Comparison of ENCODE assay signal across 24 cellular contexts in the genomic region with DNA sequence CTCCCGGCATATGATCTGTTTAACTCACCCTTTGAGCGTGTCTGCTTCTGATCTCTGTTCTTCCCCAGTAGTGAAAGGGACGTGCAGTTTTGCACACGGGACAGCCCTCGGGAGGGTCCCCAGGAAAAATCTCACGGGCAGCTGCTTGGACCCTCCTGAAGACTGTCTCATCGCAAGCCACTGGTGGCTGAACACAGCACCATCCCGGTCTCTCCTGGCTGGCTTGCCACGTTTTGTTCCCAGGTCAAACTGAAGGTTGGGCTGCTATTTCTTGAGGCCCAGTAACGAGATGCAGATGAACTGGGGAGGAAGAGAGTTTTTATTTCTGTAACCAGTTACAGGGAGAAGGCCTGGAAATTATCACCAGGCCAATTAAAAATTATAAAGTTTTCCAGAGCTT. TPM values are rescaled to one million over a fixed set of nuclear protein-coding genes. Genes with fewer than 3 reads are reported as not detected.
"Had no signal": no experiment of that assay in that cellular context is flagged by ENCODE, and none has a peak within 500 bp of the region (broad histone marks: within the 10 kb centered on the region; RNA-seq: fewer than 3 reads in every experiment).

No MANE protein-coding gene starts in this region.

- H3K4me3 Mint-ChIP-seq: activated CD4-positive, alpha-beta memory T cell treated with anti-CD3 and anti-CD28 coated beads, Interleukin-2, amount 10 ng/mL, durations not matched to agents 7 days and 5 days; activated naive CD8-positive, alpha-beta T cell treated with anti-CD3 and anti-CD28 coated beads for 36 hours; activated T-helper 1 cell treated with anti-CD3 and anti-CD28 coated beads, Interleukin-12 subunit alpha, Interleukin-12 subunit beta, Interleukin-2, Interleukin-4 antibody, amounts not matched to agents 30 ng/mL and 10 ng/mL and 1 ng/mL, durations not matched to agents 14 hours and 24 hours and 36 hours; effector memory CD8-positive, alpha-beta T cell; naive thymus-derived CD8-positive, alpha-beta T cell had no signal

- H3K9me3 Mint-ChIP-seq: activated CD4-positive, alpha-beta memory T cell treated with anti-CD3 and anti-CD28 coated beads, Interleukin-2, amount 10 ng/mL, durations not matched to agents 7 days and 5 days; activated naive CD8-positive, alpha-beta T cell treated with anti-CD3 and anti-CD28 coated beads for 36 hours; activated T-helper 1 cell treated with anti-CD3 and anti-CD28 coated beads, Interleukin-12 subunit alpha, Interleukin-12 subunit beta, Interleukin-2, Interleukin-4 antibody, amounts not matched to agents 30 ng/mL and 10 ng/mL and 1 ng/mL, durations not matched to agents 14 hours and 24 hours and 36 hours; effector memory CD8-positive, alpha-beta T cell; naive thymus-derived CD8-positive, alpha-beta T cell had no signal

- H3K27ac ChIP-seq: body of pancreas, gastrocnemius medialis, skin epidermis, suprapubic skin, upper lobe of right lung, VCaP had no signal

- H3K9me3 ChIP-seq: body of pancreas, gastrocnemius medialis, heart right ventricle, suprapubic skin, upper lobe of right lung had no signal

- H3K36me3 Mint-ChIP-seq: activated naive CD8-positive, alpha-beta T cell treated with anti-CD3 and anti-CD28 coated beads for 36 hours; naive thymus-derived CD8-positive, alpha-beta T cell had no signal

- H3K4me1 Mint-ChIP-seq: activated CD4-positive, alpha-beta memory T cell treated with anti-CD3 and anti-CD28 coated beads, Interleukin-2, amount 10 ng/mL, durations not matched to agents 7 days and 5 days; activated naive CD8-positive, alpha-beta T cell treated with anti-CD3 and anti-CD28 coated beads for 36 hours; naive thymus-derived CD8-positive, alpha-beta T cell had no signal

- ATAC-seq: body of pancreas; effector memory CD8-positive, alpha-beta T cell; gastrocnemius medialis; heart right ventricle; left cardiac atrium; naive thymus-derived CD8-positive, alpha-beta T cell; SK-N-SH treated with all-trans-retinoic acid at 6 μM for 48 hours; stimulated activated naive CD8-positive, alpha-beta T cell treated with anti-CD3 and anti-CD28 coated beads, Interleukin-15, Interleukin-2, amounts not matched to agents 100 U/mL and 50 U/mL, for 24 hours; upper lobe of right lung had no signal

- DNase-seq: activated CD4-positive, alpha-beta memory T cell treated with anti-CD3 and anti-CD28 coated beads, Interleukin-2, amount 10 ng/mL, durations not matched to agents 7 days and 5 days; activated naive CD8-positive, alpha-beta T cell treated with anti-CD3 and anti-CD28 coated beads for 36 hours; amygdala; body of pancreas; cerebellar nuclear complex; dermis blood vessel endothelial cell; effector memory CD8-positive, alpha-beta T cell; gastrocnemius medialis; heart right ventricle; left cardiac atrium; naive thymus-derived CD8-positive, alpha-beta T cell; retina; stimulated activated CD4-positive, alpha-beta T cell treated with anti-CD3 and anti-CD28 coated beads, Interleukin-4, amount 100 ng/mL, for 4 hours; stimulated activated CD8-positive, alpha-beta memory T cell treated with anti-CD3 and anti-CD28 coated beads, Interleukin-4, amount 100 ng/mL, for 48 hours; stimulated activated naive CD8-positive, alpha-beta T cell treated with anti-CD3 and anti-CD28 coated beads, Interleukin-15, Interleukin-2, amounts not matched to agents 100 U/mL and 50 U/mL, for 24 hours; upper lobe of right lung had no signal

- H3K27me3 ChIP-seq: body of pancreas, gastrocnemius medialis, heart right ventricle, suprapubic skin, upper lobe of right lung had no signal

- H3K27ac Mint-ChIP-seq: activated CD4-positive, alpha-beta memory T cell treated with anti-CD3 and anti-CD28 coated beads, Interleukin-2, amount 10 ng/mL, durations not matched to agents 7 days and 5 days; activated naive CD8-positive, alpha-beta T cell treated with anti-CD3 and anti-CD28 coated beads for 36 hours; activated T-helper 1 cell treated with anti-CD3 and anti-CD28 coated beads, Interleukin-12 subunit alpha, Interleukin-12 subunit beta, Interleukin-2, Interleukin-4 antibody, amounts not matched to agents 30 ng/mL and 10 ng/mL and 1 ng/mL, durations not matched to agents 14 hours and 24 hours and 36 hours; effector memory CD8-positive, alpha-beta T cell; naive thymus-derived CD8-positive, alpha-beta T cell had no signal

- H3K36me3 ChIP-seq: gastrocnemius medialis, heart right ventricle, suprapubic skin, upper lobe of right lung had no signal

- H3K4me1 ChIP-seq: body of pancreas, suprapubic skin, upper lobe of right lung had no signal

- H3K4me3 ChIP-seq: body of pancreas, gastrocnemius medialis, heart right ventricle, skin epidermis, suprapubic skin, upper lobe of right lung had no signal

- H3K27me3 Mint-ChIP-seq: activated CD4-positive, alpha-beta memory T cell treated with anti-CD3 and anti-CD28 coated beads, Interleukin-2, amount 10 ng/mL, durations not matched to agents 7 days and 5 days; activated naive CD8-positive, alpha-beta T cell treated with anti-CD3 and anti-CD28 coated beads for 36 hours; effector memory CD8-positive, alpha-beta T cell; naive thymus-derived CD8-positive, alpha-beta T cell had no signal

RNA-seq across cellular contexts. Expression of gene SOAT2, which starts 10.0 kb away (rescaled TPM):
- total RNA-seq: activated T-helper 1 cell treated with anti-CD3 and anti-CD28 coated beads, Interleukin-12 subunit alpha, Interleukin-12 subunit beta, Interleukin-2, Interleukin-4 antibody, amounts not matched to agents 30 ng/mL and 10 ng/mL and 1 ng/mL, durations not matched to agents 14 hours and 24 hours and 36 hours; body of pancreas; dermis blood vessel endothelial cell; epithelial cell of proximal tubule; gastrocnemius medialis; heart right ventricle; left cardiac atrium; lung microvascular endothelial cell; suprapubic skin; T-helper 1 cell treated with Interleukin-12 subunit alpha and Interleukin-12 subunit beta and Interleukin-4 antibody, amounts not matched to agents 30 ng/mL and 1 ng/mL, for 36 hours; upper lobe of right lung had no signal

RNA-seq across cellular contexts. Expression of gene IGFBP6, which starts 15.8 kb away (rescaled TPM):
- total RNA-seq: activated T-helper 1 cell treated with anti-CD3 and anti-CD28 coated beads, Interleukin-12 subunit alpha, Interleukin-12 subunit beta, Interleukin-2, Interleukin-4 antibody, amounts not matched to agents 30 ng/mL and 10 ng/mL and 1 ng/mL, durations not matched to agents 14 hours and 24 hours and 36 hours; T-helper 1 cell treated with Interleukin-12 subunit alpha and Interleukin-12 subunit beta and Interleukin-4 antibody, amounts not matched to agents 30 ng/mL and 1 ng/mL, for 36 hours had no signal
